In genomic region chr6:43880236-43881120, GRCh38 we compare ENCODE assay signal across 1 cellular context.
TF ChIP-seq lines count a peak whose summit lies in the region.

No MANE protein-coding gene starts in this region.

TF ChIP-seq in K562, 482 proteins besides CTCF, POLR2A, EP300 and RAD21 (continued from another document):
- TF ChIP-seq NCOR1 (IDR thresholded peaks at IDR 0.05), result 0 out of 2 replicates have a peak, but pooled peaks have one; percentile 25
- no peak for TF ChIP-seq PRDM10 (IDR thresholded peaks at IDR 0.05; ENCODE audit: partially characterized antibody)
- TF ChIP-seq POU5F1 (IDR thresholded peaks at IDR 0.05; ENCODE audit: borderline replicate concordance, low read depth, low read length, partially characterized antibody), result no peak
- TF ChIP-seq LEF1 (IDR thresholded peaks at IDR 0.05), result peak; percentile 80
- no peak for TF ChIP-seq TRIM28 (IDR thresholded peaks at IDR 0.05)
- peak; percentile 45; the same call in 1 of the 2 replicates for TF ChIP-seq ZKSCAN1 (IDR thresholded peaks at IDR 0.05; ENCODE audit: low read depth, low read length)
- no peak for TF ChIP-seq PCBP2 (IDR thresholded peaks at IDR 0.05; ENCODE audit: low read depth, low read length, poor library complexity, severe bottlenecking)
- TF ChIP-seq BCOR (IDR thresholded peaks at IDR 0.05), result peak; percentile 89
- peak; percentile 50; the same call in 1 of the 2 replicates for TF ChIP-seq HDAC2 (IDR thresholded peaks at IDR 0.05)
- TF ChIP-seq KDM1A (IDR thresholded peaks at IDR 0.05), result peak in 1 of 2 experiments; percentile 98; a peak in 2 of 4 replicates
- TF ChIP-seq RCOR1 (IDR thresholded peaks at IDR 0.05; ENCODE audit: borderline replicate concordance in 1 of 2, low read depth in 2 of 2, low read length in 2 of 2), result peak in 1 of 2 experiments; percentile 46; a peak in 1 of 4 replicates
- TF ChIP-seq ELF2 (CRISPR knock-in tag; IDR thresholded peaks at IDR 0.05), result 0 out of 2 replicates have a peak, but pooled peaks have one; percentile 11
- TF ChIP-seq CHD4 (IDR thresholded peaks at IDR 0.05; ENCODE audit: insufficient read depth, insufficient replicate concordance, low read depth, low read length, poor library complexity, severe bottlenecking), result peak; percentile 75
- TF ChIP-seq ARID2 (IDR thresholded peaks at IDR 0.05), result peak; percentile 96
- peak; percentile 69 for TF ChIP-seq PHF20 (IDR thresholded peaks at IDR 0.05; ENCODE audit: partially characterized antibody)
- no peak for TF ChIP-seq ZNF778 (CRISPR knock-in tag; IDR thresholded peaks at IDR 0.05)
- peak in 1 of 2 experiments; percentile 57 for TF ChIP-seq AFF1 (IDR thresholded peaks at IDR 0.05; ENCODE audit: low read depth in 1 of 2, partially characterized antibody in 2 of 2)
